In genomic region chrX:136227948-136228584, GRCh38 we compare ENCODE assay signal across 14 cellular contexts. TPM values are rescaled to one million over a fixed set of nuclear protein-coding genes. Genes with fewer than 3 reads are reported as not detected.
DNase-seq lines count a peak whose midpoint lies in the region; ATAC-seq, FAIRE-seq and TF ChIP-seq lines count a peak whose summit lies in the region.
"Had no signal": no experiment of that assay in that cellular context is flagged by ENCODE, and none has a peak within 500 bp of the region (broad histone marks: within the 10 kb centered on the region; RNA-seq: fewer than 3 reads in every experiment).

No MANE protein-coding gene starts in this region.

- no peak for TF ChIP-seq RAD21 in GM12878 (IDR thresholded peaks at IDR 0.05; ENCODE audit: insufficient read depth, low read depth, low read length)

- ATAC-seq in GM19438 (IDR thresholded peaks at IDR 0.05; ENCODE audit: low read depth, unreplicated experiment) = peak; percentile 24
- peak; percentile 62 for ATAC-seq in HG03175 (IDR thresholded peaks at IDR 0.05; ENCODE audit: unreplicated experiment)
- peak; percentile 61 for ATAC-seq in GM12878

- no TSS peak for BruUV-seq in GM12878 (replicated peaks; lab: Mats Ljungman, UMichigan)

- no peaks in the 10 kb centered on the region for H3K79me2 ChIP-seq in GM12878 (ENCODE audit: control insufficient read depth, insufficient read depth, low read length)

- SMC1A ChIA-PET in GM12878 (lab: Charles Lee; ENCODE audit: uncharacterized antibody, unreplicated experiment) = interaction anchor here (1.4 kb wide), 1 partner anchor 40 kb away, joined by 4 read pairs; no protein-coding TSS in a partner anchor

- TF ChIP-seq POLR2A in GM12892 (IDR thresholded peaks at IDR 0.05; ENCODE audit: low read depth, low read length) (no peak), GM12878 (IDR thresholded peaks at IDR 0.05; ENCODE audit: low read depth, low read length) (no peak)

- no peak for TF ChIP-seq EP300 in GM12878 (IDR thresholded peaks at IDR 0.05; ENCODE audit: borderline replicate concordance in 1 of 2, control insufficient read depth in 1 of 2, low read depth in 2 of 2, low read length in 2 of 2)

- H3K36me3 ChIP-seq in GM12878 (ENCODE audit: control insufficient read depth in 2 of 2, insufficient read depth in 2 of 2, low read length in 1 of 2) (no peaks in the 10 kb centered on the region; a peak in 1 of 4 replicates), HAP-1 (replicated peaks) (peaks cover 82% of the 10 kb centered on the region)

- POLR2A ChIA-PET in GM12878 (lab: Charles Lee) = no interaction called here

- H3K9me3 ChIP-seq in GM12878 (replicated peaks; ENCODE audit: control insufficient read depth, insufficient read depth, low read length) (no peaks in the 10 kb centered on the region), HAP-1 (no peaks in the 10 kb centered on the region)

- no peaks in the 10 kb centered on the region for H4K20me1 ChIP-seq in GM12878 (ENCODE audit: control insufficient read depth, insufficient read depth)

- no peaks in the 10 kb centered on the region for H3K4me1 ChIP-seq in GM12878 (ENCODE audit: control insufficient read depth, insufficient read depth, low read length)
- no peaks in the 10 kb centered on the region for H3K4me1 ChIP-seq in HAP-1

- H3K4me2 ChIP-seq in GM12878 (ENCODE audit: control insufficient read depth, insufficient read depth) = no peak overlapping the region; the same call in 1 of the 2 replicates

- RAD21 ChIA-PET in GM12878 (lab: Charles Lee; ENCODE audit: unreplicated experiment) = no interaction called here

- no peak overlapping the region; the same call in none of the 2 replicates for H2AFZ ChIP-seq in GM12878 (ENCODE audit: control insufficient read depth, low read depth, low read length)

- 8% methylated on average over 2 of the region's 2 CpGs for WGBS in GM12878 (ENCODE audit: insufficient coverage, insufficient replicate concordance, low lambda C conversion rate, missing lambda C conversion rate)

- in situ Hi-C loops in GM12878 (cut with MboI) = no loop called here
- in situ Hi-C loops in HAP-1 (cut with MboI; ENCODE audit: low sequenced_read_pairs) = no loop called here

- DNase-seq in GM12892 (ENCODE audit: insufficient read length) (no peak), GM12878 (ENCODE audit: low read depth, low spot score) (no peak), HAP-1 (ENCODE audit: low spot score in 2 of 2) (no peak), superior temporal gyrus (ENCODE audit: extremely low spot score) (no peak), ureter (ENCODE audit: low spot score) (no peak), NCI-H526 (lab: John Stamatoyannopoulos, UW) (no peak)
- DNase-seq: aorta; islet precursor cell; NCI-H82; stimulated activated CD4-positive, alpha-beta T cell treated with anti-CD3 and anti-CD28 coated beads, Interleukin-2, amount 100 ng/mL, for 24 hours had no signal

- H3K27ac ChIP-seq in GM12878 (ENCODE audit: control insufficient read depth, insufficient read depth) = peak overlapping the region; percentile 5; the same call in 1 of the 2 replicates

- intact Hi-C loops in GM12878 (cut with micrococcal nuclease; ENCODE audit: unreplicated experiment) = no loop called here

- FAIRE-seq in GM12892 (lab: Jason Lieb, UNC) = peak; percentile 63
- FAIRE-seq in GM12878 (lab: Jason Lieb, UNC) = no peak
- FAIRE-seq: H1, TTC549 had no signal

- H3K9ac ChIP-seq in GM12878 (ENCODE audit: control insufficient read depth, insufficient read depth, low read length) = no peak overlapping the region

- CTCF ChIA-PET in GM12878 (lab: Yijun Ruan, JAX) = no interaction called here

- TF ChIP-seq CTCF in GM12878 (IDR thresholded peaks at IDR 0.05 in 2 of 3, conservative IDR thresholded peaks at IDR 0.05 in 1 of 3; ENCODE audit: control insufficient read depth in 2 of 3, extremely low read depth in 1 of 3, insufficient read depth in 1 of 3, low read depth in 3 of 3, low read length in 3 of 3) = no peak

- H3K27me3 ChIP-seq in GM12878 (replicated peaks in 1 of 2; ENCODE audit: control insufficient read depth in 2 of 2, insufficient read depth in 2 of 2, low read length in 1 of 2) (no peaks in the 10 kb centered on the region), HAP-1 (ENCODE audit: low read depth) (no peaks in the 10 kb centered on the region)

- H3K4me3 ChIP-seq in GM12878 (0 out of 2 replicates have a peak overlapping the region, but pooled peaks have one; percentile 10), HAP-1 (no peak overlapping the region)

TF ChIP-seq in GM12878, 131 proteins besides CTCF, POLR2A, EP300 and RAD21:
- TF ChIP-seq RUNX3 (IDR thresholded peaks at IDR 0.05; ENCODE audit: low read length) (peak; percentile 45), SRF (IDR thresholded peaks at IDR 0.05; ENCODE audit: low read depth in 2 of 2, low read length in 2 of 2) (no peak), JUNB (IDR thresholded peaks at IDR 0.05) (peak; percentile 32)
TF ChIP-seq in GM12878: peak in this region for 2.

RNA-seq across cellular contexts. Expression of gene MAP7D3, which starts 23.1 kb away (rescaled TPM):
- polyA plus RNA-seq in GM12892 (2012; ENCODE audit: missing spikeins) = 10.8 TPM
- total RNA-seq in GM12878 (2013; cell fraction: nucleolus; rRNA removed) = 19.2 and 21.4 TPM in 2 replicates
- total RNA-seq in GM12878 (2014; rRNA removed) (10.7 and 14.7 TPM in 2 replicates), GM12878 (2014; rRNA removed; fragmentation: Illumina TruSeq; extraction: Trizol) (24.0 TPM in 2 replicates), GM12878 (2021) (10.8 and 11.3 TPM in 2 replicates), ureter (13.9 TPM)
- polyA plus RNA-seq in GM12878 (2011; ENCODE audit: low read depth) = 4.2 TPM
- polyA plus RNA-seq in GM12878 (2011; rRNA removed) (9.3 and 9.7 TPM in 2 replicates), GM12878 (2014; fragmentation: Illumina TruSeq; extraction: Trizol) (17.8 and 24.2 TPM in 2 replicates), GM12878 (2014; fragmentation: Nextera tagmentation; extraction: Ambion mirVana) (10 to 100 TPM in 1 of 2 experiments, 1 to 10 TPM in 1; 9.1 to 10.2 TPM), GM12878 (2014; rRNA removed) (8.3 and 10.4 TPM in 2 replicates), GM12878 (2016; fragmentation: Nextera tagmentation; extraction: Ambion mirVana) (10 to 100 TPM; 11.2 to 11.4 TPM)
- polyA plus RNA-seq in GM12878 (2011; cell fraction: cytosol; rRNA removed) = 4.4 and 5.1 TPM in 2 replicates
- 10.6 and 10.7 TPM in 2 replicates for polyA plus RNA-seq in GM12878 (2011; cell fraction: nucleus; rRNA removed)
- 7.0 and 7.2 TPM in 2 replicates for polyA plus RNA-seq in GM12878 (2012)
- polyA minus RNA-seq in GM12878 (2011; rRNA and poly(A)+ RNA removed) = 5.1 and 10.1 TPM in 2 replicates
- 3.5 and 4.1 TPM in 2 replicates for polyA minus RNA-seq in GM12878 (2011; cell fraction: cytosol; rRNA and poly(A)+ RNA removed)
- polyA minus RNA-seq in GM12878 (2011; cell fraction: nucleus; rRNA and poly(A)+ RNA removed) = 4.0 and 8.1 TPM in 2 replicates
